1 cellular context compared by ENCODE assay signal in genomic region chr3:194633349-194634004, GRCh38.
TF ChIP-seq lines count a peak whose summit lies in the region.

Gene TMEM44 (minus strand): TSS chr3:194633419. CDS start chr3:194633215, 204 bp downstream.

TF ChIP-seq in GM12878, 131 proteins besides CTCF, POLR2A, EP300 and RAD21 (continued from another document):
- TF ChIP-seq CBX5 (IDR thresholded peaks at IDR 0.05; ENCODE audit: low read depth) (no peak), RELB (IDR thresholded peaks at IDR 0.05; ENCODE audit: low read depth) (no peak), MYB (IDR thresholded peaks at IDR 0.05; ENCODE audit: borderline replicate concordance, low read depth, low read length) (no peak), BACH1 (IDR thresholded peaks at IDR 0.05; ENCODE audit: borderline replicate concordance) (peak; percentile 18; the same call in 1 of the 2 replicates), PAX8 (IDR thresholded peaks at IDR 0.05) (no peak), RAD51 (IDR thresholded peaks at IDR 0.05) (no peak), CHD2 (IDR thresholded peaks at IDR 0.05; ENCODE audit: borderline replicate concordance, low read depth, low read length) (peak; percentile 16; the same call in 1 of the 2 replicates)
